16 cellular contexts compared by ENCODE assay signal in the genomic region with DNA sequence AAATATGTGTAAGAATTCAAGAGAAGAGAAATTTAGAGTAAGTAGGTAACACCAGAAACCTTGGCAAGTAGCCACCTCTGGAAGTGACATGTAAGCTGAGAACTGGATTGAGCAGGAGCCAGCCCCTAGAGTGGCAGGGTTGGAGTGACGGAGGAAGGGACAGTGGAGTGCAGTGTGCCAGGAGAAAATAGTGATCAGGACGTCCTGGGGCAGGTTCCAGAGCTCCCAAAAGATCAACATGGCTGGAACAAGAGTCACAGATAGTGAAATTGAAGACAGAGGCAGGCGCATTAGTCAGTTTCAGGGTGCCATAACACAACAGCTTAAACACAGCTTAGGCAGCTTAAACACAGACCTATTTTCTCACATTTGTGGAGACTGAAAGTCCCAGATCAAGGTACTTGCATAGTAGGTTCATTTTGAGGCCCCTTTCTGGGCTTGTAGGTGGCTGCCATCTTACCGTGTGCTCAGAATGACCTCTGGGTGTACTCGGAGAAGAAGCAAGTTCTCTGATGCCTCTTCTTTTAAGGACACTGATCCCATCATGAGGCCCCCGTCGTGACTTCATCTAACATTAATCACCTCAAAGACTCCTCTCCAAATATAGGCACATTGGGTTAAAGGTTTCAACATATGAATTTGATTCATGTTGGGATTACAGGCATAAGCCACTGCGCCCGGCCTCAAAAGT. TPM values are rescaled to one million over a fixed set of nuclear protein-coding genes. Genes with fewer than 3 reads are reported as not detected.
DNase-seq lines count a peak whose midpoint lies in the region; ATAC-seq and TF ChIP-seq lines count a peak whose summit lies in the region.
"Had no signal": no experiment of that assay in that cellular context is flagged by ENCODE, and none has a peak within 500 bp of the region (broad histone marks: within the 10 kb centered on the region; RNA-seq: fewer than 3 reads in every experiment).

No MANE protein-coding gene starts in this region.

- in situ Hi-C loops in gastrocnemius medialis (cut with MboI; ENCODE audit: low sequenced_read_pairs in 4 of 4), result no loop called here

- intact Hi-C loops in heart left ventricle (cut with DNase I) (no loop called here), gastrocnemius medialis (cut with DNase I; ENCODE audit: low total_unique reads) (loop anchor here (1.0 to 5.0 kb wide), 2 partner anchors 58 to 144 kb away; a partner anchor contains a TSS), uterus (cut with DNase I; ENCODE audit: low total_unique reads) (no loop called here)

- H3K36me3 ChIP-seq in heart left ventricle, result peaks cover 0 to 52% (median 42%) of the 10 kb centered on the region in 9 donors
- H3K36me3 ChIP-seq in gastrocnemius medialis, result peaks cover 0 to 31% of the 10 kb centered on the region in 2 donors
- H3K36me3 ChIP-seq in uterus, result no peaks in the 10 kb centered on the region

- 82 to 86% (median 83%) methylated on average over 9 of the region's 9 CpGs for WGBS in heart left ventricle, 4 donors

- H3K4me3 ChIP-seq in heart left ventricle (no peak overlapping the region), gastrocnemius medialis (no peak overlapping the region), uterus (no peak overlapping the region)
- H3K4me3 ChIP-seq: gastroesophageal sphincter, SJSA1, suprapubic skin had no signal

- H3K27me3 ChIP-seq in heart left ventricle, result no peaks in the 10 kb centered on the region
- no peaks in the 10 kb centered on the region for H3K27me3 ChIP-seq in gastrocnemius medialis
- no peaks in the 10 kb centered on the region for H3K27me3 ChIP-seq in uterus
- H3K27me3 ChIP-seq: gastroesophageal sphincter, SJSA1, suprapubic skin had no signal

- peak overlapping the region; percentile 12 to 82 (median 69) for H3K27ac ChIP-seq in heart left ventricle
- H3K27ac ChIP-seq in gastrocnemius medialis, result peak overlapping the region; percentile 89 to 96 (median 92)
- H3K27ac ChIP-seq in uterus, result no peak overlapping the region
- H3K27ac ChIP-seq: gastroesophageal sphincter, SJSA1, suprapubic skin had no signal

- TF ChIP-seq CTCF in heart left ventricle (IDR thresholded peaks at IDR 0.05) (no peak), gastrocnemius medialis (IDR thresholded peaks at IDR 0.05 in 4 of 5, conservative IDR thresholded peaks at IDR 0.05 in 1 of 5) (no peak), uterus (IDR thresholded peaks at IDR 0.05) (no peak)

- DNase-seq in DMS53 (lab: John Stamatoyannopoulos, UW) (peak; percentile 67), DMS53 treated with DMSO at 0.1 percent for 48 hours (lab: John Stamatoyannopoulos, UW; ENCODE audit: unreplicated experiment) (no peak), NCI-H69 (lab: John Stamatoyannopoulos, UW) (peak; percentile 6), heart left ventricle (peak; percentile 53 to 87 (median 64)), gastrocnemius medialis (peak; percentile 94 to 95), uterus (no peak)
- no peak for DNase-seq in stimulated activated naive CD4-positive, alpha-beta T cell (lab: John Stamatoyannopoulos, UW)
- DNase-seq in stimulated activated CD4-positive, alpha-beta T cell treated with anti-CD3 and anti-CD28 coated beads, Interleukin-15, amount 100 ng/mL, for 24 hours, result no peak
- DNase-seq: activated naive CD8-positive, alpha-beta T cell treated with anti-CD3 and anti-CD28 coated beads, Interleukin-2, amount 10 ng/mL, durations not matched to agents 7 days and 5 days; activated T-cell treated with anti-CD3 and anti-CD28 coated beads, Interleukin-2, amount 50 U/mL, for 24 hours; CD8-positive, alpha-beta T cell; central memory CD4-positive, alpha-beta T cell; T1000 had no signal

- no peaks in the 10 kb centered on the region for H3K9me3 ChIP-seq in heart left ventricle
- no peaks in the 10 kb centered on the region for H3K9me3 ChIP-seq in gastrocnemius medialis
- H3K9me3 ChIP-seq in uterus, result no peaks in the 10 kb centered on the region
- H3K9me3 ChIP-seq: gastroesophageal sphincter, SJSA1, suprapubic skin had no signal

- ATAC-seq in heart left ventricle (peak; percentile 96 to 97 (median 96)), gastrocnemius medialis (peak; percentile 96)
- ATAC-seq: CD8-positive, alpha-beta T cell; gastroesophageal sphincter had no signal

- H3K4me1 ChIP-seq in heart left ventricle, result peaks cover 0 to 9% (median 4%) of the 10 kb centered on the region in 12 donors
- peaks cover 18 to 28% of the 10 kb centered on the region in 2 donors for H3K4me1 ChIP-seq in gastrocnemius medialis
- H3K4me1 ChIP-seq in uterus, result no peaks in the 10 kb centered on the region
- H3K4me1 ChIP-seq: SJSA1, suprapubic skin had no signal

- TF ChIP-seq POLR2A in heart left ventricle (IDR thresholded peaks at IDR 0.05) (no peak), gastrocnemius medialis (IDR thresholded peaks at IDR 0.05) (peak; percentile 42 to 62), uterus (IDR thresholded peaks at IDR 0.05) (no peak)

RNA-seq across cellular contexts. Expression of a gene that starts 37.2 kb away (rescaled TPM):
- total RNA-seq in heart left ventricle (10 to 100 TPM; 43.3 to 62.6 (median 52.8) TPM), gastrocnemius medialis (100 to 1,000 TPM in 2 of 4 donors, 10 to 100 TPM in 2; 95.1 to 128 (median 104) TPM), uterus (10 to 100 TPM in 3 of 4 donors, 1 to 10 TPM in 1; 8.2 to 56.1 (median 32.7) TPM)
- 10 to 100 TPM; 49.0 to 55.5 TPM for polyA plus RNA-seq in heart left ventricle

RNA-seq across cellular contexts. Expression of a gene that starts 59.4 kb away (rescaled TPM):
- total RNA-seq in heart left ventricle (10 to 100 TPM; 10.2 to 14.8 (median 12.8) TPM), gastrocnemius medialis (10 to 100 TPM; 25.4 to 50.9 (median 38.2) TPM), uterus (10 to 100 TPM; 14.1 to 27.1 (median 16.9) TPM)
- 1 to 10 TPM; 3.7 to 9.7 TPM for polyA plus RNA-seq in heart left ventricle

RNA-seq across cellular contexts. Expression of a gene that starts 59.8 kb away (rescaled TPM):
- total RNA-seq in heart left ventricle (10 to 100 TPM in 1 of 9 donors, 1 to 10 TPM in 8; 5.9 to 10.6 (median 8.1) TPM), gastrocnemius medialis (10 to 100 TPM in 3 of 4 donors, 1 to 10 TPM in 1; 8.7 to 15.1 (median 10.7) TPM), uterus (10 to 100 TPM in 3 of 4 donors, 1 to 10 TPM in 1; 4.9 to 19.3 (median 15.2) TPM)
- polyA plus RNA-seq in heart left ventricle, result 1 to 10 TPM; 3.2 to 7.3 TPM

Comparison
In these comparisons a context has a peak if more than half of its experiments do, and no peak if none do; other contexts are left out.
1. DNase-seq: peak in DMS53 (single experiment), NCI-H69 (single experiment), heart left ventricle (5 of 5) and gastrocnemius medialis (2 of 2); none in DMS53 treated with DMSO at 0.1 percent for 48 hours (single experiment), uterus (0 of 2), stimulated activated naive CD4-positive, alpha-beta T cell (0 of 6) and stimulated activated CD4-positive, alpha-beta T cell treated with anti-CD3 and anti-CD28 coated beads, Interleukin-15, amount 100 ng/mL, for 24 hours (single experiment).
2. H3K27ac ChIP-seq: peak in heart left ventricle (12 of 12) and gastrocnemius medialis (4 of 4); none in uterus (0 of 2).
3. POLR2A ChIP-seq: peak in gastrocnemius medialis (2 of 2); none in heart left ventricle (0 of 2) and uterus (0 of 2).